Comparison of ENCODE assay signal across 8 cellular contexts in genomic region chr7:2299131-2299829, GRCh38. TPM values are rescaled to one million over a fixed set of nuclear protein-coding genes. Genes with fewer than 3 reads are reported as not detected.
A peak's percentile ranks its signal among the peaks of the same experiment; 100 is the strongest.
DNase-seq lines count a peak whose midpoint lies in the region; ATAC-seq and TF ChIP-seq lines count a peak whose summit lies in the region.

No MANE protein-coding gene starts in this region.

- H3K4me1 Mint-ChIP-seq in activated naive CD4-positive, alpha-beta T cell treated with anti-CD3 and anti-CD28 coated beads for 36 hours (ENCODE audit: low read depth) = peaks cover 18% of the 10 kb centered on the region
- peaks cover 2% of the 10 kb centered on the region for H3K4me1 Mint-ChIP-seq in activated naive CD4-positive, alpha-beta T cell treated with anti-CD3 and anti-CD28 coated beads, Interleukin-2, amount 10 ng/mL, durations not matched to agents 7 days and 5 days

- H3K36me3 Mint-ChIP-seq in activated naive CD4-positive, alpha-beta T cell treated with anti-CD3 and anti-CD28 coated beads for 36 hours (ENCODE audit: low read depth) = no peaks in the 10 kb centered on the region
- no peaks in the 10 kb centered on the region for H3K36me3 Mint-ChIP-seq in activated naive CD4-positive, alpha-beta T cell treated with anti-CD3 and anti-CD28 coated beads, Interleukin-2, amount 10 ng/mL, durations not matched to agents 7 days and 5 days

- peak; percentile 38 for ATAC-seq in HG03097 (IDR thresholded peaks at IDR 0.05; ENCODE audit: low FRiP score, unreplicated experiment)

- TF ChIP-seq CTCF in coronary artery (IDR thresholded peaks at IDR 0.05) = no peak

- CTCF ChIA-PET in activated naive CD4-positive, alpha-beta T cell treated with anti-CD3 and anti-CD28 coated beads for 36 hours (lab: Charles Lee) = no interaction called here
- CTCF ChIA-PET in activated naive CD4-positive, alpha-beta T cell treated with anti-CD3 and anti-CD28 coated beads, Interleukin-2, amount 10 ng/mL, durations not matched to agents 7 days and 5 days (lab: Charles Lee) = no interaction called here

- no peak overlapping the region for H3K27ac Mint-ChIP-seq in activated naive CD4-positive, alpha-beta T cell treated with anti-CD3 and anti-CD28 coated beads for 36 hours
- no peak overlapping the region for H3K27ac Mint-ChIP-seq in activated naive CD4-positive, alpha-beta T cell treated with anti-CD3 and anti-CD28 coated beads, Interleukin-2, amount 10 ng/mL, durations not matched to agents 7 days and 5 days

- peak; percentile 22 for DNase-seq in activated naive CD4-positive, alpha-beta T cell treated with anti-CD3 and anti-CD28 coated beads for 36 hours
- no peak for DNase-seq in activated naive CD4-positive, alpha-beta T cell treated with anti-CD3 and anti-CD28 coated beads, Interleukin-2, amount 10 ng/mL, durations not matched to agents 7 days and 5 days
- DNase-seq in coronary artery (ENCODE audit: low spot score) (no peak), skeletal muscle cell (ENCODE audit: low read depth) (peak; percentile 70), HUDEP-2 (lab: John Stamatoyannopoulos, UW; ENCODE audit: unreplicated experiment in 76 of 76) (no peak), epidermal melanocyte (ENCODE audit: insufficient read length, low spot score) (no peak), KG1 (lab: John Stamatoyannopoulos, UW) (no peak)

- peak overlapping the region; percentile 32 to 43 for H3K27ac ChIP-seq in coronary artery

- intact Hi-C loops in activated naive CD4-positive, alpha-beta T cell treated with anti-CD3 and anti-CD28 coated beads for 36 hours (cut with micrococcal nuclease) = no loop called here

- H3K4me3 ChIP-seq in coronary artery = no peak overlapping the region
- no peak overlapping the region for H3K4me3 ChIP-seq in skeletal muscle cell (ENCODE audit: low read depth, low read length)

- H3K9me3 Mint-ChIP-seq in activated naive CD4-positive, alpha-beta T cell treated with anti-CD3 and anti-CD28 coated beads for 36 hours = no peaks in the 10 kb centered on the region
- no peaks in the 10 kb centered on the region for H3K9me3 Mint-ChIP-seq in activated naive CD4-positive, alpha-beta T cell treated with anti-CD3 and anti-CD28 coated beads, Interleukin-2, amount 10 ng/mL, durations not matched to agents 7 days and 5 days

- H3K27me3 Mint-ChIP-seq in activated naive CD4-positive, alpha-beta T cell treated with anti-CD3 and anti-CD28 coated beads for 36 hours (ENCODE audit: low read depth) = no peaks in the 10 kb centered on the region
- no peaks in the 10 kb centered on the region for H3K27me3 Mint-ChIP-seq in activated naive CD4-positive, alpha-beta T cell treated with anti-CD3 and anti-CD28 coated beads, Interleukin-2, amount 10 ng/mL, durations not matched to agents 7 days and 5 days

- H3K4me3 Mint-ChIP-seq in activated naive CD4-positive, alpha-beta T cell treated with anti-CD3 and anti-CD28 coated beads for 36 hours = no peak overlapping the region
- H3K4me3 Mint-ChIP-seq in activated naive CD4-positive, alpha-beta T cell treated with anti-CD3 and anti-CD28 coated beads, Interleukin-2, amount 10 ng/mL, durations not matched to agents 7 days and 5 days = no peak overlapping the region

RNA-seq across cellular contexts. Expression of gene SNX8, which starts 15.0 kb away (rescaled TPM):
- total RNA-seq in activated naive CD4-positive, alpha-beta T cell treated with anti-CD3 and anti-CD28 coated beads for 36 hours = 10 to 100 TPM; 28.7 to 29.6 TPM

RNA-seq across cellular contexts. Expression of gene EIF3B, which starts 55.3 kb away (rescaled TPM):
- total RNA-seq in activated naive CD4-positive, alpha-beta T cell treated with anti-CD3 and anti-CD28 coated beads for 36 hours = 100 to 1,000 TPM; 156 to 159 TPM

RNA-seq across cellular contexts. Expression of gene NUDT1, which starts 57.3 kb away (rescaled TPM):
- 100 to 1,000 TPM; 115 to 118 TPM for total RNA-seq in activated naive CD4-positive, alpha-beta T cell treated with anti-CD3 and anti-CD28 coated beads for 36 hours

RNA-seq across cellular contexts. Expression of gene MRM2, which starts 57.3 kb away (rescaled TPM):
- 10 to 100 TPM; 21.0 to 24.0 TPM for total RNA-seq in activated naive CD4-positive, alpha-beta T cell treated with anti-CD3 and anti-CD28 coated beads for 36 hours

Comparison
In these comparisons a context has a peak if more than half of its experiments do, and no peak if none do; other contexts are left out.
1. DNase-seq: peak in activated naive CD4-positive, alpha-beta T cell treated with anti-CD3 and anti-CD28 coated beads for 36 hours (single experiment) and skeletal muscle cell (single experiment); none in activated naive CD4-positive, alpha-beta T cell treated with anti-CD3 and anti-CD28 coated beads, Interleukin-2, amount 10 ng/mL, durations not matched to agents 7 days and 5 days (single experiment), coronary artery (single experiment), HUDEP-2 (0 of 76), epidermal melanocyte (single experiment) and KG1 (single experiment).